8 cellular contexts compared by ENCODE assay signal in genomic region chr22:43142881-43143562, GRCh38. TPM values are rescaled to one million over a fixed set of nuclear protein-coding genes. Genes with fewer than 3 reads are reported as not detected.
A peak's percentile ranks its signal among the peaks of the same experiment; 100 is the strongest.
DNase-seq lines count a peak whose midpoint lies in the region; ATAC-seq, FAIRE-seq and TF ChIP-seq lines count a peak whose summit lies in the region.

Gene MCAT (minus strand): TSS chr22:43143398. CDS start chr22:43143348, 50 bp downstream.

- no peaks in the 10 kb centered on the region for H3K27me3 Mint-ChIP-seq in T-helper 2 cell treated with Interferon-gamma antibody and Interleukin-4, amounts not matched to agents 5 μg/mL and 100 μg/mL, for 36 hours (ENCODE audit: low read depth)

- intact Hi-C loops in right cardiac atrium (cut with DNase I), result no loop called here

- H3K4me1 Mint-ChIP-seq in T-helper 2 cell treated with Interferon-gamma antibody and Interleukin-4, amounts not matched to agents 5 μg/mL and 100 μg/mL, for 36 hours (ENCODE audit: low read depth), result peaks cover 14% of the 10 kb centered on the region

- TF ChIP-seq CTCF in GM12864 (IDR thresholded peaks at IDR 0.05; ENCODE audit: low read depth, low read length, missing control alignments), result no peak

- DNase-seq in GM12864 (ENCODE audit: low read depth), result no peak
- peak; percentile 28 for DNase-seq in NCI-H146 treated with DMSO at 0.1 percent for 48 hours (lab: John Stamatoyannopoulos, UW; ENCODE audit: unreplicated experiment)
- DNase-seq in T-helper 2 cell treated with Interferon-gamma antibody and Interleukin-4, amounts not matched to agents 5 μg/mL and 100 μg/mL, for 36 hours (ENCODE audit: low spot score), result peak; percentile 91
- peak in 57 of 58 donors; percentile 27 to 94 (median 77) for DNase-seq in anterior cingulate cortex (lab: John Stamatoyannopoulos, UW)
- peak; percentile 88 to 94 (median 94) for DNase-seq in right cardiac atrium
- DNase-seq in putamen (ENCODE audit: low spot score), result peak; percentile 78
- DNase-seq in urothelium cell line (ENCODE audit: low spot score), result peak; percentile 92

- WGBS in right cardiac atrium, result under 1% methylated on average over 83 of the region's 83 CpGs

- H3K27ac Mint-ChIP-seq in T-helper 2 cell treated with Interferon-gamma antibody and Interleukin-4, amounts not matched to agents 5 μg/mL and 100 μg/mL, for 36 hours, result peak within 1 kb of the TSS; percentile 93

- FAIRE-seq in urothelium cell line (lab: Jason Lieb, UNC), result peak; percentile 63

- peak within 1 kb of the TSS; percentile 17 for H3K27ac ChIP-seq in right cardiac atrium (ENCODE audit: low read length)

- no peaks in the 10 kb centered on the region for H3K9me3 Mint-ChIP-seq in T-helper 2 cell treated with Interferon-gamma antibody and Interleukin-4, amounts not matched to agents 5 μg/mL and 100 μg/mL, for 36 hours

- H3K4me3 ChIP-seq in GM12864 (ENCODE audit: low read depth, low read length) (peak within 1 kb of the TSS; percentile 68), right cardiac atrium (ENCODE audit: low read length) (peak within 1 kb of the TSS; percentile 54)

- H3K36me3 Mint-ChIP-seq in T-helper 2 cell treated with Interferon-gamma antibody and Interleukin-4, amounts not matched to agents 5 μg/mL and 100 μg/mL, for 36 hours (ENCODE audit: low read depth), result peaks cover 14% of the 10 kb centered on the region

- ATAC-seq in HG02588 (IDR thresholded peaks at IDR 0.05; ENCODE audit: unreplicated experiment) (peak; percentile 81), right cardiac atrium (peak; percentile 93 to 94)

- H3K4me1 ChIP-seq in right cardiac atrium (ENCODE audit: control insufficient read depth, insufficient read depth, low read length), result no peaks in the 10 kb centered on the region

- H3K4me3 Mint-ChIP-seq in T-helper 2 cell treated with Interferon-gamma antibody and Interleukin-4, amounts not matched to agents 5 μg/mL and 100 μg/mL, for 36 hours, result peak within 1 kb of the TSS; percentile 87

- H3K27me3 ChIP-seq in right cardiac atrium (ENCODE audit: control insufficient read depth, insufficient read depth), result no peaks in the 10 kb centered on the region

- H3K9me3 ChIP-seq in right cardiac atrium (ENCODE audit: control insufficient read depth, low read length), result no peaks in the 10 kb centered on the region

RNA-seq across cellular contexts. Expression of gene MCAT, which starts in this region (rescaled TPM):
- total RNA-seq in right cardiac atrium, result 10 to 100 TPM; 12.5 to 13.8 (median 13.6) TPM
- 14.5 TPM for polyA plus RNA-seq in right cardiac atrium
